ENCODE assay signal across 1 cellular context in the genomic region with DNA sequence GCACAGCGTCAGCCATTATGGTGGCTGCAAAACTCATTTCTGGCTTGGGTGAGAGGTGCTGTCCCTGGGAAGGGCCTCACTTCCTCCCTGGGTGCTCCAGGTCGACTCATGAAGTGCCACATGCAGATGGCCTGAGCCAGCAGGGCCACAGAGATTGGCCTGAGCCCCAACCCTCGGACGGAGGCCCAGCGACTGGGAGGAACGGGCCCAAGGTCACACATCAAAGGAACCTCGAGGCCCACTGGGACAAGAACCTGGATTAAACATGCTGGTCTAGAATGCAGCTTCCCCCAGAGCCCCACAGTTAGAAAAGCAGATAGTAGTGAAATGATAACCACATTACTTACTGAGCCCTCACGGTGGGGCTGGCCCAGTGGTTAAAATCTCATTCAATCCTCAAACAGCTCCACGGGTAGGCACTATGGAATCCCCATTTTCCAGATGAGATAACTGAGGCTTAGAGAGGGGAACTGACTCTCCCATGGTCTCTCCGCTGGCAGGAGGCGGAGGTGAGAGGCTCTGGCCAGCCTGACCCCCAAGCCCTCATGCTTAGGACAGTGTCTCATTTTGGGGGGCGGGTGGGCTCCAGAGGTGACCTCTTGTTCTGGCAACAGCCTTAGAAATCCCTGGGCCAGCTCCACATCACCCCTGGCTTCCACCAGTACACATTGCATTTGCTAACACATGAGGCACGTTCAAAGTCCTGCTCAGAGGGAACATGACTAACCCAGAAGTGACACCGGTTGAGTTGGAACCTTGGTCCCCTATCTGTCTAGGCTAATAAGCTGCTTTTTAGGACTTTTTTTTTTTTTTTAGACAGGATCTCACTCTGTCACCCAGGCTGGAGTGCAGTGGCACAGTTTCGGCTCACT.
TF ChIP-seq lines count a peak whose summit lies in the region.

No MANE protein-coding gene starts in this region.

TF ChIP-seq in HepG2, 621 proteins besides CTCF, POLR2A, EP300 and RAD21 (continued from another document and continues in another):
- TF ChIP-seq ZNF142 (CRISPR knock-in tag; IDR thresholded peaks at IDR 0.05): 0 out of 2 replicates have a peak, but pooled peaks have one; percentile 50
- peak; percentile 48; the same call in 1 of the 2 replicates for TF ChIP-seq FOXC1 (CRISPR knock-in tag; IDR thresholded peaks at IDR 0.05; ENCODE audit: borderline replicate concordance)
- TF ChIP-seq IRF2 (CRISPR knock-in tag; IDR thresholded peaks at IDR 0.05): peak; percentile 32; the same call in 1 of the 2 replicates
- TF ChIP-seq STAG1 (CRISPR knock-in tag; IDR thresholded peaks at IDR 0.05): peak; percentile 64
- TF ChIP-seq, protein P1, sequence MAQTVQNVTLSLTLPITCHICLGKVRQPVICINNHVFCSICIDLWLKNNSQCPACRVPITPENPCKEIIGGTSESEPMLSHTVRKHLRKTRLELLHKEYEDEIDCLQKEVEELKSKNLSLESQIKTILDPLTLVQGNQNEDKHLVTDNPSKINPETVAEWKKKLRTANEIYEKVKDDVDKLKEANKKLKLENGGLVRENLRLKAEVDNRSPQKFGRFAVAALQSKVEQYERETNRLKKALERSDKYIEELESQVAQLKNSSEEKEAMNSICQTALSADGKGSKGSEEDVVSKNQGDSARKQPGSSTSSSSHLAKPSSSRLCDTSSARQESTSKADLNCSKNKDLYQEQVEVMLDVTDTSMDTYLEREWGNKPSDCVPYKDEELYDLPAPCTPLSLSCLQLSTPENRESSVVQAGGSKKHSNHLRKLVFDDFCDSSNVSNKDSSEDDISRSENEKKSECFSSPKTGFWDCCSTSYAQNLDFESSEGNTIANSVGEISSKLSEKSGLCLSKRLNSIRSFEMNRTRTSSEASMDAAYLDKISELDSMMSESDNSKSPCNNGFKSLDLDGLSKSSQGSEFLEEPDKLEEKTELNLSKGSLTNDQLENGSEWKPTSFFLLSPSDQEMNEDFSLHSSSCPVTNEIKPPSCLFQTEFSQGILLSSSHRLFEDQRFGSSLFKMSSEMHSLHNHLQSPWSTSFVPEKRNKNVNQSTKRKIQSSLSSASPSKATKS (CRISPR knock-in tag; IDR thresholded peaks at IDR 0.05): 0 out of 2 replicates have a peak, but pooled peaks have one; percentile 22
- TF ChIP-seq PHF21A (CRISPR knock-in tag; IDR thresholded peaks at IDR 0.05): peak; percentile 96
- TF ChIP-seq, protein P2, sequence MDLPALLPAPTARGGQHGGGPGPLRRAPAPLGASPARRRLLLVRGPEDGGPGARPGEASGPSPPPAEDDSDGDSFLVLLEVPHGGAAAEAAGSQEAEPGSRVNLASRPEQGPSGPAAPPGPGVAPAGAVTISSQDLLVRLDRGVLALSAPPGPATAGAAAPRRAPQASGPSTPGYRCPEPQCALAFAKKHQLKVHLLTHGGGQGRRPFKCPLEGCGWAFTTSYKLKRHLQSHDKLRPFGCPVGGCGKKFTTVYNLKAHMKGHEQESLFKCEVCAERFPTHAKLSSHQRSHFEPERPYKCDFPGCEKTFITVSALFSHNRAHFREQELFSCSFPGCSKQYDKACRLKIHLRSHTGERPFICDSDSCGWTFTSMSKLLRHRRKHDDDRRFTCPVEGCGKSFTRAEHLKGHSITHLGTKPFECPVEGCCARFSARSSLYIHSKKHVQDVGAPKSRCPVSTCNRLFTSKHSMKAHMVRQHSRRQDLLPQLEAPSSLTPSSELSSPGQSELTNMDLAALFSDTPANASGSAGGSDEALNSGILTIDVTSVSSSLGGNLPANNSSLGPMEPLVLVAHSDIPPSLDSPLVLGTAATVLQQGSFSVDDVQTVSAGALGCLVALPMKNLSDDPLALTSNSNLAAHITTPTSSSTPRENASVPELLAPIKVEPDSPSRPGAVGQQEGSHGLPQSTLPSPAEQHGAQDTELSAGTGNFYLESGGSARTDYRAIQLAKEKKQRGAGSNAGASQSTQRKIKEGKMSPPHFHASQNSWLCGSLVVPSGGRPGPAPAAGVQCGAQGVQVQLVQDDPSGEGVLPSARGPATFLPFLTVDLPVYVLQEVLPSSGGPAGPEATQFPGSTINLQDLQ (CRISPR knock-in tag; IDR thresholded peaks at IDR 0.05): peak; percentile 89
- peak; percentile 62; the same call in 1 of the 2 replicates for TF ChIP-seq ZKSCAN8 (CRISPR knock-in tag; IDR thresholded peaks at IDR 0.05; ENCODE audit: borderline replicate concordance)
- TF ChIP-seq RCOR2 (CRISPR knock-in tag; IDR thresholded peaks at IDR 0.05): peak; percentile 98
- TF ChIP-seq HNF4G (IDR thresholded peaks at IDR 0.05; ENCODE audit: borderline replicate concordance, low read depth, low read length): peak; percentile 95
- peak; percentile 87 for TF ChIP-seq HNF4G (CRISPR knock-in tag; IDR thresholded peaks at IDR 0.05; ENCODE audit: borderline replicate concordance, low read depth)
- TF ChIP-seq SMC3 (IDR thresholded peaks at IDR 0.05; ENCODE audit: low read length): peak; percentile 67
- TF ChIP-seq ZKSCAN1 (IDR thresholded peaks at IDR 0.05; ENCODE audit: low read length): peak; percentile 33
- peak; percentile 78; the same call in 1 of the 2 replicates for TF ChIP-seq ERF (CRISPR knock-in tag; IDR thresholded peaks at IDR 0.05)
- peak; percentile 84 for TF ChIP-seq TEAD3 (CRISPR knock-in tag; optimal IDR thresholded peaks at IDR 0.05; ENCODE audit: borderline replicate concordance)
- TF ChIP-seq ZNF891 (CRISPR knock-in tag; IDR thresholded peaks at IDR 0.05): 0 out of 2 replicates have a peak, but pooled peaks have one; percentile 31
- TF ChIP-seq ETV6 (CRISPR knock-in tag; conservative IDR thresholded peaks at IDR 0.05): no peak
- TF ChIP-seq, protein P3, sequence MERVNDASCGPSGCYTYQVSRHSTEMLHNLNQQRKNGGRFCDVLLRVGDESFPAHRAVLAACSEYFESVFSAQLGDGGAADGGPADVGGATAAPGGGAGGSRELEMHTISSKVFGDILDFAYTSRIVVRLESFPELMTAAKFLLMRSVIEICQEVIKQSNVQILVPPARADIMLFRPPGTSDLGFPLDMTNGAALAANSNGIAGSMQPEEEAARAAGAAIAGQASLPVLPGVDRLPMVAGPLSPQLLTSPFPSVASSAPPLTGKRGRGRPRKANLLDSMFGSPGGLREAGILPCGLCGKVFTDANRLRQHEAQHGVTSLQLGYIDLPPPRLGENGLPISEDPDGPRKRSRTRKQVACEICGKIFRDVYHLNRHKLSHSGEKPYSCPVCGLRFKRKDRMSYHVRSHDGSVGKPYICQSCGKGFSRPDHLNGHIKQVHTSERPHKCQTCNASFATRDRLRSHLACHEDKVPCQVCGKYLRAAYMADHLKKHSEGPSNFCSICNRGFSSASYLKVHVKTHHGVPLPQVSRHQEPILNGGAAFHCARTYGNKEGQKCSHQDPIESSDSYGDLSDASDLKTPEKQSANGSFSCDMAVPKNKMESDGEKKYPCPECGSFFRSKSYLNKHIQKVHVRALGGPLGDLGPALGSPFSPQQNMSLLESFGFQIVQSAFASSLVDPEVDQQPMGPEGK (CRISPR knock-in tag; IDR thresholded peaks at IDR 0.05): peak; percentile 80
- 0 out of 2 replicates have a peak, but pooled peaks have one; percentile 48 for TF ChIP-seq PAX8 (CRISPR knock-in tag; IDR thresholded peaks at IDR 0.05; ENCODE audit: borderline replicate concordance)
- no peak for TF ChIP-seq AGO1 (IDR thresholded peaks at IDR 0.05; ENCODE audit: low read depth, low read length, poor library complexity, severe bottlenecking)
- no peak for TF ChIP-seq ZNF562 (CRISPR knock-in tag; IDR thresholded peaks at IDR 0.05; ENCODE audit: borderline replicate concordance)
- 0 out of 2 replicates have a peak, but pooled peaks have one; percentile 50 for TF ChIP-seq ZNF264 (CRISPR knock-in tag; IDR thresholded peaks at IDR 0.05)
- TF ChIP-seq, protein P4, sequence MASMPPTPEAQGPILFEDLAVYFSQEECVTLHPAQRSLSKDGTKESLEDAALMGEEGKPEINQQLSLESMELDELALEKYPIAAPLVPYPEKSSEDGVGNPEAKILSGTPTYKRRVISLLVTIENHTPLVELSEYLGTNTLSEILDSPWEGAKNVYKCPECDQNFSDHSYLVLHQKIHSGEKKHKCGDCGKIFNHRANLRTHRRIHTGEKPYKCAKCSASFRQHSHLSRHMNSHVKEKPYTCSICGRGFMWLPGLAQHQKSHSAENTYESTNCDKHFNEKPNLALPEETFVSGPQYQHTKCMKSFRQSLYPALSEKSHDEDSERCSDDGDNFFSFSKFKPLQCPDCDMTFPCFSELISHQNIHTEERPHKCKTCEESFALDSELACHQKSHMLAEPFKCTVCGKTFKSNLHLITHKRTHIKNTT (CRISPR knock-in tag; IDR thresholded peaks at IDR 0.05): no peak
- TF ChIP-seq NFE2 (CRISPR knock-in tag; IDR thresholded peaks at IDR 0.05): no peak
- TF ChIP-seq ZFP82 (CRISPR knock-in tag; IDR thresholded peaks at IDR 0.05; ENCODE audit: borderline replicate concordance): no peak
- TF ChIP-seq ATF1 (CRISPR knock-in tag; IDR thresholded peaks at IDR 0.05): no peak
- TF ChIP-seq MXI1 (IDR thresholded peaks at IDR 0.05; ENCODE audit: borderline replicate concordance, low read depth, low read length): peak; percentile 75; the same call in 1 of the 3 replicates
- TF ChIP-seq TCF7L2 (IDR thresholded peaks at IDR 0.05; ENCODE audit: low read depth, low read length): peak; percentile 59; the same call in 1 of the 2 replicates
- TF ChIP-seq ZFP36L2 (CRISPR knock-in tag; IDR thresholded peaks at IDR 0.05): no peak
- 0 out of 2 replicates have a peak, but pooled peaks have one; percentile 20 for TF ChIP-seq ZBTB1 (CRISPR knock-in tag; IDR thresholded peaks at IDR 0.05; ENCODE audit: borderline replicate concordance)
- peak; percentile 70 for TF ChIP-seq GATAD2A (CRISPR knock-in tag; IDR thresholded peaks at IDR 0.05)
- TF ChIP-seq ZNF773 (CRISPR knock-in tag; IDR thresholded peaks at IDR 0.05; ENCODE audit: borderline replicate concordance): peak; percentile 69; the same call in 1 of the 2 replicates
- peak; percentile 10; the same call in 1 of the 2 replicates for TF ChIP-seq SAFB2 (CRISPR knock-in tag; IDR thresholded peaks at IDR 0.05; ENCODE audit: borderline replicate concordance, low read depth)
- TF ChIP-seq MIER2 (CRISPR knock-in tag; IDR thresholded peaks at IDR 0.05): 0 out of 2 replicates have a peak, but pooled peaks have one; percentile 11
- TF ChIP-seq FOSL2 (CRISPR knock-in tag; IDR thresholded peaks at IDR 0.05): peak; percentile 86
- TF ChIP-seq KAT8 (CRISPR knock-in tag; IDR thresholded peaks at IDR 0.05): no peak
- no peak for TF ChIP-seq SIN3B (IDR thresholded peaks at IDR 0.05; ENCODE audit: low read length)
- peak; percentile 73; the same call in 1 of the 2 replicates for TF ChIP-seq ZFP91 (CRISPR knock-in tag; IDR thresholded peaks at IDR 0.05; ENCODE audit: borderline replicate concordance)
- peak; percentile 95 for TF ChIP-seq ZNF556 (CRISPR knock-in tag; IDR thresholded peaks at IDR 0.05; ENCODE audit: borderline replicate concordance)
- TF ChIP-seq, protein P5, sequence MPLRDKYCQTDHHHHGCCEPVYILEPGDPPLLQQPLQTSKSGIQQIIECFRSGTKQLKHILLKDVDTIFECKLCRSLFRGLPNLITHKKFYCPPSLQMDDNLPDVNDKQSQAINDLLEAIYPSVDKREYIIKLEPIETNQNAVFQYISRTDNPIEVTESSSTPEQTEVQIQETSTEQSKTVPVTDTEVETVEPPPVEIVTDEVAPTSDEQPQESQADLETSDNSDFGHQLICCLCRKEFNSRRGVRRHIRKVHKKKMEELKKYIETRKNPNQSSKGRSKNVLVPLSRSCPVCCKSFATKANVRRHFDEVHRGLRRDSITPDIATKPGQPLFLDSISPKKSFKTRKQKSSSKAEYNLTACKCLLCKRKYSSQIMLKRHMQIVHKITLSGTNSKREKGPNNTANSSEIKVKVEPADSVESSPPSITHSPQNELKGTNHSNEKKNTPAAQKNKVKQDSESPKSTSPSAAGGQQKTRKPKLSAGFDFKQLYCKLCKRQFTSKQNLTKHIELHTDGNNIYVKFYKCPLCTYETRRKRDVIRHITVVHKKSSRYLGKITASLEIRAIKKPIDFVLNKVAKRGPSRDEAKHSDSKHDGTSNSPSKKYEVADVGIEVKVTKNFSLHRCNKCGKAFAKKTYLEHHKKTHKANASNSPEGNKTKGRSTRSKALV (CRISPR knock-in tag; IDR thresholded peaks at IDR 0.05): no peak
- peak; percentile 70; the same call in 1 of the 2 replicates for TF ChIP-seq ZNF317 (CRISPR knock-in tag; IDR thresholded peaks at IDR 0.05)
